Comparison of ENCODE assay signal across 17 cellular contexts in the genomic region with DNA sequence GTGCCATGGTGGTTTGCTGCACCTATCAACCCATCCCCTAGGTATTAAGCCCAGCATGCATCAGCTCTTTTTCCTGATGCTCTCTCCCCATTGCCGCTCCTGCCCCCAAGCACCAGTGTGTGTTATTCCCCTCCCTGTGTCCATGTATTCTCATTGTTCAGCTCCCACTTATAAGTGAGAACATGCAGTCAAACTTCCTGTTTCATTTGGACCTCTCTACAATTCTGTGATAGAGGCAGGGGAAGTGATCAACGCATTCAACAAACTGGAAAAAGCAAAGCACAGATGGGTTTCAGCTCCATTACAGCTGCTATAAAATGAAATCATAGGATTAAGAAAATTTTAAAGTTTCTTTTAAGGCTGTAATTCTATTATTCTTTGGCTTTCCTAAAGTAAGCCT. TPM values are rescaled to one million over a fixed set of nuclear protein-coding genes. Genes with fewer than 3 reads are reported as not detected.
DNase-seq lines count a peak whose midpoint lies in the region; ATAC-seq and TF ChIP-seq lines count a peak whose summit lies in the region.
"Had no signal": no experiment of that assay in that cellular context is flagged by ENCODE, and none has a peak within 500 bp of the region (broad histone marks: within the 10 kb centered on the region; RNA-seq: fewer than 3 reads in every experiment).

No MANE protein-coding gene starts in this region.

- no peaks in the 10 kb centered on the region for H3K4me1 ChIP-seq in breast epithelium
- H3K4me1 ChIP-seq in mammary epithelial cell (ENCODE audit: insufficient read depth, low read length): no peaks in the 10 kb centered on the region
- peaks cover 14% of the 10 kb centered on the region for H3K4me1 ChIP-seq in PC-9 (replicated peaks; ENCODE audit: insufficient read depth)
- H3K4me1 ChIP-seq in upper lobe of left lung: peaks cover 7 to 16% (median 14%) of the 10 kb centered on the region in 4 donors

- CTCF ChIA-PET in mammary epithelial cell (lab: Charles Lee; ENCODE audit: low non-redundant PET) (no interaction called here), PC-9 (lab: Charles Lee) (interaction anchor here (0.6 kb wide), 1 partner anchor 22 kb away, joined by 18 read pairs; no protein-coding TSS in a partner anchor)

- H3K9me3 ChIP-seq in breast epithelium: no peaks in the 10 kb centered on the region
- H3K9me3 ChIP-seq in mammary epithelial cell (replicated peaks; ENCODE audit: insufficient read depth, low read length): no peaks in the 10 kb centered on the region
- no peaks in the 10 kb centered on the region for H3K9me3 ChIP-seq in PC-9 (ENCODE audit: insufficient read depth, low read depth)
- no peaks in the 10 kb centered on the region for H3K9me3 ChIP-seq in upper lobe of left lung

- H3K27ac ChIP-seq in breast epithelium (peak overlapping the region; percentile 54 to 63), mammary epithelial cell (ENCODE audit: insufficient read depth, low read depth, low read length) (no peak overlapping the region), PC-9 (peak overlapping the region; percentile 9), upper lobe of left lung (peak overlapping the region; percentile 73 to 77 (median 76))

- dilution Hi-C loops in mammary epithelial cell (cut with HindIII; ENCODE audit: low sequenced_read_pairs): no loop called here

- H3K36me3 ChIP-seq in breast epithelium: no peaks in the 10 kb centered on the region
- H3K36me3 ChIP-seq in mammary epithelial cell (ENCODE audit: insufficient read depth, low read length): no peaks in the 10 kb centered on the region
- no peaks in the 10 kb centered on the region for H3K36me3 ChIP-seq in PC-9 (ENCODE audit: low read depth)
- no peaks in the 10 kb centered on the region for H3K36me3 ChIP-seq in upper lobe of left lung

- H2AFZ ChIP-seq in mammary epithelial cell (ENCODE audit: low read depth, low read length): no peak overlapping the region
- peak overlapping the region; percentile 2; the same call in 1 of the 2 replicates for H2AFZ ChIP-seq in PC-9

- H3K4me2 ChIP-seq in mammary epithelial cell (ENCODE audit: insufficient read depth, low read depth, low read length) (no peak overlapping the region), PC-9 (peak overlapping the region; percentile 64)

- in situ Hi-C loops in mammary epithelial cell (cut with MboI; ENCODE audit: low sequenced_read_pairs in 2 of 2): no loop called here

- H3K4me3 ChIP-seq in breast epithelium (peak overlapping the region in 1 of 3 donors; percentile 10), mammary epithelial cell (replicated peaks in 1 of 3; ENCODE audit: insufficient read depth in 1 of 3, low read depth in 2 of 3, low read length in 3 of 3) (no peak overlapping the region), PC-9 (no peak overlapping the region), upper lobe of left lung (no peak overlapping the region)

- ATAC-seq in left lobe of liver (peak; percentile 15), upper lobe of left lung (ENCODE audit: low FRiP score in 2 of 2) (peak; percentile 51 to 61)
- ATAC-seq: natural killer cell; stimulated activated effector memory CD8-positive, alpha-beta T cell treated with anti-CD3 and anti-CD28 coated beads, Interleukin-12 subunit alpha, Interleukin-12 subunit beta, amount 100 ng/mL, for 72 hours; T-helper 17 cell had no signal

- no peak for TF ChIP-seq EP300 in upper lobe of left lung (IDR thresholded peaks at IDR 0.05)

- WGBS in mammary epithelial cell (ENCODE audit: low coverage, missing lambda C conversion rate): 95% methylated on average over 2 of the region's 2 CpGs
- WGBS in upper lobe of left lung, 2 donors: 51% methylated on average over 2 of the region's 2 CpGs

- POLR2A ChIA-PET in PC-9 (lab: Charles Lee; ENCODE audit: unreplicated experiment): interaction anchor here (0.7 to 1.1 kb wide), 4 partner anchors 11 to 57 kb away, joined by 3 to 6 read pairs (median 4); partner anchors contain the start of gene CD55

- TF ChIP-seq CTCF in breast epithelium (IDR thresholded peaks at IDR 0.05) (no peak), mammary epithelial cell (conservative IDR thresholded peaks at IDR 0.05 in 1 of 2, IDR thresholded peaks at IDR 0.05 in 1 of 2; ENCODE audit: extremely low read depth in 1 of 2, insufficient read depth in 1 of 2, low read depth in 1 of 2, low read length in 2 of 2) (no peak), PC-9 (conservative IDR thresholded peaks at IDR 0.05) (no peak), upper lobe of left lung (IDR thresholded peaks at IDR 0.05) (no peak)

- peaks cover 7% of the 10 kb centered on the region; the same call in 1 of the 2 replicates for H3K9me2 ChIP-seq in PC-9 (ENCODE audit: insufficient read depth)

- no peak for TF ChIP-seq POLR2A in breast epithelium (IDR thresholded peaks at IDR 0.05)
- TF ChIP-seq POLR2A in upper lobe of left lung (IDR thresholded peaks at IDR 0.05): no peak

- H3K27me3 ChIP-seq in breast epithelium (no peaks in the 10 kb centered on the region), mammary epithelial cell (ENCODE audit: insufficient read depth, low read length) (no peaks in the 10 kb centered on the region), PC-9 (ENCODE audit: insufficient read depth, low read depth) (no peaks in the 10 kb centered on the region), upper lobe of left lung (no peaks in the 10 kb centered on the region)

- peaks cover 11% of the 10 kb centered on the region; the same call in 1 of the 2 replicates for H3F3A ChIP-seq in PC-9 (ENCODE audit: insufficient read depth, low read depth)

- intact Hi-C loops in breast epithelium (cut with DNase I; ENCODE audit: low total_unique reads) (no loop called here), mammary epithelial cell (cut with micrococcal nuclease) (no loop called here), PC-9 (cut with micrococcal nuclease; ENCODE audit: unreplicated experiment) (no loop called here)

- DNase-seq in breast epithelium (ENCODE audit: low spot score in 2 of 2) (no peak), mammary epithelial cell (no peak), PC-9 (no peak), left lobe of liver (ENCODE audit: low spot score) (no peak), upper lobe of left lung (no peak), dedifferentiated amniotic fluid mesenchymal stem cell (ENCODE audit: extremely low spot score) (no peak), NCI-H446 treated with DMSO at 0.1 percent for 48 hours (lab: John Stamatoyannopoulos, UW) (no peak), RKO (ENCODE audit: low spot score) (no peak)
- DNase-seq: CD8-positive, alpha-beta memory T cell; cerebellar nuclear complex; foreskin melanocyte; natural killer cell; NCI-H2171 treated with DMSO at 0.1 percent for 48 hours; NCI-H82; stimulated activated CD4-positive, alpha-beta T cell treated with anti-CD3 and anti-CD28 coated beads, Interleukin-12 subunit alpha, Interleukin-12 subunit beta, amount 100 ng/mL, for 4 hours; T-helper 17 cell had no signal

- no peak overlapping the region for H3K9ac ChIP-seq in mammary epithelial cell (ENCODE audit: insufficient read depth, low read length)

- H3K79me2 ChIP-seq in mammary epithelial cell (ENCODE audit: insufficient read depth, low read length): no peaks in the 10 kb centered on the region
- no peaks in the 10 kb centered on the region for H3K79me2 ChIP-seq in PC-9 (ENCODE audit: low read depth)

- H4K20me1 ChIP-seq in mammary epithelial cell (ENCODE audit: insufficient read depth, low read length) (no peaks in the 10 kb centered on the region), PC-9 (ENCODE audit: insufficient read depth) (no peaks in the 10 kb centered on the region)

- BruUV-seq in mammary epithelial cell (replicated peaks; lab: Mats Ljungman, UMichigan) (no TSS peak), PC-9 (replicated peaks; lab: Mats Ljungman, UMichigan) (no TSS peak)

RNA-seq across cellular contexts. Expression of gene CD55, which starts 23.3 kb away (rescaled TPM):
- 100 to 1,000 TPM in 1 of 3 donors, 10 to 100 TPM in 2; 65.4 to 132 (median 67.8) TPM for total RNA-seq in breast epithelium
- 10 to 100 TPM; 35.2 to 40.5 TPM for total RNA-seq in mammary epithelial cell
- polyA plus RNA-seq in mammary epithelial cell: 18.5 TPM
- polyA minus RNA-seq in mammary epithelial cell: 20.1 TPM
- total RNA-seq in PC-9 (2021): 45.9 and 46.4 TPM in 2 replicates
- 9.8 TPM for total RNA-seq in left lobe of liver
- total RNA-seq in upper lobe of left lung: 100 to 1,000 TPM; 256 to 798 (median 465) TPM
